ENCODE assay signal across 9 cellular contexts in the genomic region with DNA sequence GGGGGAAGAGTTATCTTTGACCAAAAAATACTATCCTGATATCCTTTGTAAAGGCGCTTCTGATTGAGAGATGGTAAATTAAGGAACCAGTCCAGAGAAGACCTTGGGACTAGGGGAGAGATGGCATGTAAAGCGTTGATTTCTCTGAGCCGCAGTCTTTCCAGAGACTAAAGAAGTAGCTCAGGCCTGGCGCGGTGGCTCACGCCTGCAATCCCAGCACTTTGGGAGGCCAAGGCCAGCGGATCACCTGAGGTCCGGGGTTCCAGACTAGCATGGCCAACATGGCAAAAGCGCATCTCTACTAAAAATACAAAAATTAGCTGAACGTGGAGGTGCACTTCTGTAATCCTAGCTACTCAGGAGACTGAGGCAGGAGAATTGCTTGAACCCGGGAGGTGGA. TPM values are rescaled to one million over a fixed set of nuclear protein-coding genes. Genes with fewer than 3 reads are reported as not detected.
DNase-seq lines count a peak whose midpoint lies in the region; ATAC-seq, FAIRE-seq and TF ChIP-seq lines count a peak whose summit lies in the region.
"Had no signal": no experiment of that assay in that cellular context is flagged by ENCODE, and none has a peak within 500 bp of the region (broad histone marks: within the 10 kb centered on the region; RNA-seq: fewer than 3 reads in every experiment).

No MANE protein-coding gene starts in this region.

- H3K9me3 ChIP-seq in GM12878 (replicated peaks; ENCODE audit: control insufficient read depth, insufficient read depth, low read length) (no peaks in the 10 kb centered on the region), lower lobe of right lung (no peaks in the 10 kb centered on the region), upper lobe of left lung (no peaks in the 10 kb centered on the region)

- peak; percentile 11 for DNase-seq in Right ventricle myocardium inferior (ENCODE audit: missing footprints)
- DNase-seq in left ventricle myocardium superior = no peak
- DNase-seq in GM12878 (ENCODE audit: low read depth, low spot score) = no peak
- DNase-seq in lower lobe of right lung = no peak
- DNase-seq in upper lobe of left lung = no peak
- DNase-seq in RKO (ENCODE audit: low spot score) = no peak
- no peak for DNase-seq in nucleus accumbens (lab: John Stamatoyannopoulos, UW)

- H3K36me3 ChIP-seq in GM12878 (ENCODE audit: control insufficient read depth in 2 of 2, insufficient read depth in 2 of 2, low read length in 1 of 2) (peaks cover 0 to 7% of the 10 kb centered on the region in 2 experiments; a peak in 2 of 4 replicates), lower lobe of right lung (peaks cover 1% of the 10 kb centered on the region), upper lobe of left lung (no peaks in the 10 kb centered on the region)

- H2AFZ ChIP-seq in GM12878 (ENCODE audit: control insufficient read depth, low read depth, low read length) = no peak overlapping the region

- no peak for FAIRE-seq in GM12878 (lab: Jason Lieb, UNC)

- peak overlapping the region; percentile 81; the same call in 1 of the 2 replicates for H3K27ac ChIP-seq in GM12878 (ENCODE audit: control insufficient read depth, insufficient read depth)
- H3K27ac ChIP-seq in lower lobe of right lung = peak overlapping the region; percentile 92
- H3K27ac ChIP-seq in upper lobe of left lung = peak overlapping the region; percentile 87 to 98 (median 94)

- no peak for ATAC-seq in Right ventricle myocardium inferior
- ATAC-seq in left ventricle myocardium superior = no peak
- no peak for ATAC-seq in GM12878
- ATAC-seq in lower lobe of right lung = no peak
- no peak for ATAC-seq in upper lobe of left lung (ENCODE audit: low FRiP score in 2 of 2)
- no peak for ATAC-seq in GM21381 (IDR thresholded peaks at IDR 0.05; ENCODE audit: unreplicated experiment)

- SMC1A ChIA-PET in GM12878 (lab: Charles Lee; ENCODE audit: uncharacterized antibody, unreplicated experiment) = interaction anchor here (1.1 to 1.2 kb wide), 2 partner anchors 15 to 23 kb away, joined by 3 read pairs; no protein-coding TSS in a partner anchor

- H3K4me3 ChIP-seq in GM12878 = peak overlapping the region; percentile 84
- H3K4me3 ChIP-seq in lower lobe of right lung = peak overlapping the region; percentile 99
- H3K4me3 ChIP-seq in upper lobe of left lung = peak overlapping the region; percentile 73 to 98 (median 97)

- 97% methylated on average over 11 of the region's 11 CpGs for WGBS in GM12878 (ENCODE audit: insufficient coverage, insufficient replicate concordance, low lambda C conversion rate, missing lambda C conversion rate)
- WGBS in upper lobe of left lung, 2 donors = 90 to 94% methylated on average over 11 of the region's 11 CpGs

- intact Hi-C loops in Right ventricle myocardium inferior (cut with DNase I) (no loop called here), left ventricle myocardium superior (cut with micrococcal nuclease) (no loop called here), GM12878 (cut with micrococcal nuclease; ENCODE audit: unreplicated experiment) (no loop called here), lower lobe of right lung (cut with DNase I) (no loop called here)

- peaks cover 66% of the 10 kb centered on the region for H3K79me2 ChIP-seq in GM12878 (ENCODE audit: control insufficient read depth, insufficient read depth, low read length)

- H3K9ac ChIP-seq in GM12878 (ENCODE audit: control insufficient read depth, insufficient read depth, low read length) = peak overlapping the region; percentile 77

- POLR2A ChIA-PET in GM12878 (lab: Charles Lee) = interaction anchor here (1.0 to 1.2 kb wide), 2 partner anchors 14 to 33 kb away, joined by 3 read pairs; no protein-coding TSS in a partner anchor

- RAD21 ChIA-PET in GM12878 (lab: Charles Lee; ENCODE audit: unreplicated experiment) = interaction anchor here (1.4 to 1.5 kb wide), 2 partner anchors 35 to 42 kb away, joined by 3 to 5 read pairs; partner anchors contain the start of genes RANBP10 and TSNAXIP1

- TF ChIP-seq RAD21 in GM12878 (IDR thresholded peaks at IDR 0.05; ENCODE audit: insufficient read depth, low read depth, low read length) = no peak

- no peaks in the 10 kb centered on the region for H3K27me3 ChIP-seq in GM12878 (replicated peaks in 1 of 2; ENCODE audit: control insufficient read depth in 2 of 2, insufficient read depth in 2 of 2, low read length in 1 of 2)
- H3K27me3 ChIP-seq in lower lobe of right lung (ENCODE audit: low read depth) = no peaks in the 10 kb centered on the region
- H3K27me3 ChIP-seq in upper lobe of left lung = no peaks in the 10 kb centered on the region

- TF ChIP-seq CTCF in GM12878 (IDR thresholded peaks at IDR 0.05 in 2 of 3, conservative IDR thresholded peaks at IDR 0.05 in 1 of 3; ENCODE audit: control insufficient read depth in 2 of 3, extremely low read depth in 1 of 3, insufficient read depth in 1 of 3, low read depth in 3 of 3, low read length in 3 of 3) (no peak), lower lobe of right lung (IDR thresholded peaks at IDR 0.05) (no peak), upper lobe of left lung (IDR thresholded peaks at IDR 0.05) (no peak)

- in situ Hi-C loops in GM12878 (cut with MboI) = no loop called here

- no peak for TF ChIP-seq POLR2A in GM12878 (IDR thresholded peaks at IDR 0.05; ENCODE audit: low read depth, low read length)
- no peak for TF ChIP-seq POLR2A in upper lobe of left lung (IDR thresholded peaks at IDR 0.05)

- no TSS peak for BruUV-seq in GM12878 (replicated peaks; lab: Mats Ljungman, UMichigan)

- peak overlapping the region; percentile 90 for H3K4me2 ChIP-seq in GM12878 (ENCODE audit: control insufficient read depth, insufficient read depth)

- TF ChIP-seq EP300 in GM12878 (IDR thresholded peaks at IDR 0.05; ENCODE audit: borderline replicate concordance in 1 of 2, control insufficient read depth in 1 of 2, low read depth in 2 of 2, low read length in 2 of 2) (no peak), upper lobe of left lung (IDR thresholded peaks at IDR 0.05) (no peak)

- peaks cover 26% of the 10 kb centered on the region for H3K4me1 ChIP-seq in GM12878 (ENCODE audit: control insufficient read depth, insufficient read depth, low read length)
- peaks cover 48% of the 10 kb centered on the region for H3K4me1 ChIP-seq in lower lobe of right lung
- peaks cover 44 to 59% (median 46%) of the 10 kb centered on the region in 4 donors for H3K4me1 ChIP-seq in upper lobe of left lung

- no peaks in the 10 kb centered on the region for H4K20me1 ChIP-seq in GM12878 (ENCODE audit: control insufficient read depth, insufficient read depth)

- CTCF ChIA-PET in GM12878 (lab: Yijun Ruan, JAX) = interaction anchor here (0.6 to 1.3 kb wide), 3 partner anchors 9 to 36 kb away, joined by 3 to 5 read pairs (median 4); no protein-coding TSS in a partner anchor

RNA-seq across cellular contexts. Expression of gene CENPT, which starts 0.6 kb away (rescaled TPM):
- total RNA-seq in Right ventricle myocardium inferior = 21.3 TPM
- 20.8 TPM for total RNA-seq in left ventricle myocardium superior
- 55.0 and 58.0 TPM in 2 replicates for total RNA-seq in GM12878 (2013; cell fraction: nucleolus; rRNA removed)
- total RNA-seq in GM12878 (2014; rRNA removed) = 26.7 and 29.0 TPM in 2 replicates
- total RNA-seq in GM12878 (2014; rRNA removed; fragmentation: Illumina TruSeq; extraction: Trizol) = 14.9 and 15.1 TPM in 2 replicates
- 31.4 and 36.6 TPM in 2 replicates for total RNA-seq in GM12878 (2021)
- polyA plus RNA-seq in GM12878 (2011; ENCODE audit: low read depth) = 15.2 TPM
- 16.2 and 22.4 TPM in 2 replicates for polyA plus RNA-seq in GM12878 (2011; rRNA removed)
- 29.9 and 40.6 TPM in 2 replicates for polyA plus RNA-seq in GM12878 (2011; cell fraction: cytosol; rRNA removed)
- polyA plus RNA-seq in GM12878 (2011; cell fraction: nucleus; rRNA removed) = 311 and 313 TPM in 2 replicates
- 30.9 and 36.2 TPM in 2 replicates for polyA plus RNA-seq in GM12878 (2012)
- polyA plus RNA-seq in GM12878 (2014; fragmentation: Illumina TruSeq; extraction: Trizol) = 9.4 and 20.1 TPM in 2 replicates
- 1 to 10 TPM; 1.1 to 5.7 TPM for polyA plus RNA-seq in GM12878 (2014; fragmentation: Nextera tagmentation; extraction: Ambion mirVana)
- 44.4 and 51.2 TPM in 2 replicates for polyA plus RNA-seq in GM12878 (2014; rRNA removed)
- polyA plus RNA-seq in GM12878 (2016; fragmentation: Nextera tagmentation; extraction: Ambion mirVana) = 10 to 100 TPM; 41.7 to 45.7 TPM
- polyA minus RNA-seq in GM12878 (2011; rRNA and poly(A)+ RNA removed) = 8.7 and 19.5 TPM in 2 replicates
- polyA minus RNA-seq in GM12878 (2011; cell fraction: cytosol; rRNA and poly(A)+ RNA removed) = 8.7 and 11.4 TPM in 2 replicates
- polyA minus RNA-seq in GM12878 (2011; cell fraction: nucleus; rRNA and poly(A)+ RNA removed) = 29.0 and 39.4 TPM in 2 replicates
- 29.9 TPM for total RNA-seq in lower lobe of right lung
- 100 to 1,000 TPM in 1 of 6 donors, 10 to 100 TPM in 5; 30.6 to 201 (median 50.6) TPM for total RNA-seq in upper lobe of left lung

RNA-seq across cellular contexts. Expression of gene NUTF2, which starts 1.4 kb away (rescaled TPM):
- 86.6 TPM for total RNA-seq in Right ventricle myocardium inferior
- total RNA-seq in left ventricle myocardium superior = 84.4 TPM
- total RNA-seq in GM12878 (2013; cell fraction: nucleolus; rRNA removed) = 39.9 and 49.1 TPM in 2 replicates
- 116 and 120 TPM in 2 replicates for total RNA-seq in GM12878 (2014; rRNA removed)
- 113 and 129 TPM in 2 replicates for total RNA-seq in GM12878 (2014; rRNA removed; fragmentation: Illumina TruSeq; extraction: Trizol)
- total RNA-seq in GM12878 (2021) = 128 and 130 TPM in 2 replicates
- polyA plus RNA-seq in GM12878 (2011; ENCODE audit: low read depth) = 66.0 TPM
- 83.7 and 155 TPM in 2 replicates for polyA plus RNA-seq in GM12878 (2011; rRNA removed)
- polyA plus RNA-seq in GM12878 (2011; cell fraction: cytosol; rRNA removed) = 219 and 321 TPM in 2 replicates
- polyA plus RNA-seq in GM12878 (2011; cell fraction: nucleus; rRNA removed) = 147 and 148 TPM in 2 replicates
- polyA plus RNA-seq in GM12878 (2012) = 129 and 131 TPM in 2 replicates
- polyA plus RNA-seq in GM12878 (2014; fragmentation: Illumina TruSeq; extraction: Trizol) = 152 and 185 TPM in 2 replicates
- polyA plus RNA-seq in GM12878 (2014; fragmentation: Nextera tagmentation; extraction: Ambion mirVana) = 100 to 1,000 TPM; 220 to 245 TPM
- polyA plus RNA-seq in GM12878 (2014; rRNA removed) = 212 and 231 TPM in 2 replicates
- polyA plus RNA-seq in GM12878 (2016; fragmentation: Nextera tagmentation; extraction: Ambion mirVana) = 100 to 1,000 TPM; 323 to 342 TPM
- polyA minus RNA-seq in GM12878 (2011; rRNA and poly(A)+ RNA removed) = 273 and 286 TPM in 2 replicates
- 99.0 and 131 TPM in 2 replicates for polyA minus RNA-seq in GM12878 (2011; cell fraction: cytosol; rRNA and poly(A)+ RNA removed)
- 32.8 and 49.0 TPM in 2 replicates for polyA minus RNA-seq in GM12878 (2011; cell fraction: nucleus; rRNA and poly(A)+ RNA removed)
- total RNA-seq in lower lobe of right lung = 55.8 TPM
- 100 to 1,000 TPM in 2 of 6 donors, 10 to 100 TPM in 4; 50.2 to 203 (median 78.3) TPM for total RNA-seq in upper lobe of left lung

RNA-seq across cellular contexts. Expression of gene THAP11, which starts 6.0 kb away (rescaled TPM):
- total RNA-seq in Right ventricle myocardium inferior (32.3 TPM), left ventricle myocardium superior (32.6 TPM), GM12878 (2014; rRNA removed) (31.9 and 35.8 TPM in 2 replicates), GM12878 (2014; rRNA removed; fragmentation: Illumina TruSeq; extraction: Trizol) (12.7 and 13.6 TPM in 2 replicates), GM12878 (2021) (27.3 and 30.0 TPM in 2 replicates), lower lobe of right lung (26.1 TPM), upper lobe of left lung (10 to 100 TPM; 28.3 to 66.3 (median 34.3) TPM)
- total RNA-seq in GM12878 (2013; cell fraction: nucleolus; rRNA removed) = 7.5 and 9.4 TPM in 2 replicates
- 10.3 TPM for polyA plus RNA-seq in GM12878 (2011; ENCODE audit: low read depth)
- polyA plus RNA-seq in GM12878 (2011; rRNA removed) (21.9 and 30.6 TPM in 2 replicates), GM12878 (2014; fragmentation: Illumina TruSeq; extraction: Trizol) (6.5 and 10.9 TPM in 2 replicates), GM12878 (2014; fragmentation: Nextera tagmentation; extraction: Ambion mirVana) (1 to 10 TPM; 2.5 to 7.7 TPM), GM12878 (2014; rRNA removed) (27.5 TPM in 2 replicates), GM12878 (2016; fragmentation: Nextera tagmentation; extraction: Ambion mirVana) (10 to 100 TPM; 15.3 to 36.7 TPM)
- polyA plus RNA-seq in GM12878 (2011; cell fraction: cytosol; rRNA removed) = 33.7 and 42.8 TPM in 2 replicates
- polyA plus RNA-seq in GM12878 (2011; cell fraction: nucleus; rRNA removed) = 18.9 and 22.1 TPM in 2 replicates
- polyA plus RNA-seq in GM12878 (2012) = 14.7 and 15.7 TPM in 2 replicates
- polyA minus RNA-seq in GM12878 (2011; rRNA and poly(A)+ RNA removed) = 20.9 and 25.8 TPM in 2 replicates
- polyA minus RNA-seq in GM12878 (2011; cell fraction: cytosol; rRNA and poly(A)+ RNA removed) = 9.9 and 13.7 TPM in 2 replicates
- polyA minus RNA-seq in GM12878 (2011; cell fraction: nucleus; rRNA and poly(A)+ RNA removed) = 7.6 and 9.6 TPM in 2 replicates

RNA-seq across cellular contexts. Expression of gene EDC4, which starts 24.7 kb away (rescaled TPM):
- total RNA-seq in Right ventricle myocardium inferior = 35.4 TPM
- 31.8 TPM for total RNA-seq in left ventricle myocardium superior
- 75.8 and 77.6 TPM in 2 replicates for total RNA-seq in GM12878 (2013; cell fraction: nucleolus; rRNA removed)
- 50.3 and 53.7 TPM in 2 replicates for total RNA-seq in GM12878 (2014; rRNA removed)
- 38.1 and 42.1 TPM in 2 replicates for total RNA-seq in GM12878 (2014; rRNA removed; fragmentation: Illumina TruSeq; extraction: Trizol)
- 71.7 and 78.5 TPM in 2 replicates for total RNA-seq in GM12878 (2021)
- polyA plus RNA-seq in GM12878 (2011; ENCODE audit: low read depth) = 26.0 TPM
- 18.7 and 37.8 TPM in 2 replicates for polyA plus RNA-seq in GM12878 (2011; rRNA removed)
- polyA plus RNA-seq in GM12878 (2011; cell fraction: cytosol; rRNA removed) = 47.8 and 57.6 TPM in 2 replicates
- 232 and 265 TPM in 2 replicates for polyA plus RNA-seq in GM12878 (2011; cell fraction: nucleus; rRNA removed)
- polyA plus RNA-seq in GM12878 (2012) = 44.4 and 51.4 TPM in 2 replicates
- polyA plus RNA-seq in GM12878 (2014; fragmentation: Illumina TruSeq; extraction: Trizol) = 24.1 and 53.0 TPM in 2 replicates
- 1 to 10 TPM; 1.2 to 2.2 TPM for polyA plus RNA-seq in GM12878 (2014; fragmentation: Nextera tagmentation; extraction: Ambion mirVana)
- 56.1 and 63.2 TPM in 2 replicates for polyA plus RNA-seq in GM12878 (2014; rRNA removed)
- polyA plus RNA-seq in GM12878 (2016; fragmentation: Nextera tagmentation; extraction: Ambion mirVana) = 10 to 100 TPM; 82.2 to 86.0 TPM
- 70.8 and 109 TPM in 2 replicates for polyA minus RNA-seq in GM12878 (2011; rRNA and poly(A)+ RNA removed)
- 38.8 and 51.8 TPM in 2 replicates for polyA minus RNA-seq in GM12878 (2011; cell fraction: cytosol; rRNA and poly(A)+ RNA removed)
- 39.8 and 66.8 TPM in 2 replicates for polyA minus RNA-seq in GM12878 (2011; cell fraction: nucleus; rRNA and poly(A)+ RNA removed)
- total RNA-seq in lower lobe of right lung = 51.2 TPM
- 100 to 1,000 TPM in 1 of 6 donors, 10 to 100 TPM in 5; 41.6 to 101 (median 65.0) TPM for total RNA-seq in upper lobe of left lung

RNA-seq across cellular contexts. Expression of gene NRN1L, which starts 36.6 kb away (rescaled TPM):
- total RNA-seq in Right ventricle myocardium inferior = 0.54 TPM
- not detected for total RNA-seq in left ventricle myocardium superior
- total RNA-seq in GM12878 (2013; cell fraction: nucleolus; rRNA removed) = not detected in 2 replicates
- total RNA-seq in GM12878 (2014; rRNA removed) = 0.40 TPM in 1 of 2 replicates, not detected in the other
- not detected in 2 replicates for total RNA-seq in GM12878 (2014; rRNA removed; fragmentation: Illumina TruSeq; extraction: Trizol)
- 0.92 TPM in 1 of 2 replicates, not detected in the other for total RNA-seq in GM12878 (2021)
- polyA plus RNA-seq in GM12878 (2011; ENCODE audit: low read depth) = not detected
- 0.20 TPM in 1 of 2 replicates, not detected in the other for polyA plus RNA-seq in GM12878 (2011; rRNA removed)
- 0.31 and 0.60 TPM in 2 replicates for polyA plus RNA-seq in GM12878 (2011; cell fraction: cytosol; rRNA removed)
- 4.7 and 5.7 TPM in 2 replicates for polyA plus RNA-seq in GM12878 (2011; cell fraction: nucleus; rRNA removed)
- 0.81 and 2.4 TPM in 2 replicates for polyA plus RNA-seq in GM12878 (2012)
- polyA plus RNA-seq in GM12878 (2014; fragmentation: Illumina TruSeq; extraction: Trizol) = 0.28 TPM in 1 of 2 replicates, not detected in the other
- under 1 TPM in 1 of 2 experiments, not detected in 1; 0.11 TPM for polyA plus RNA-seq in GM12878 (2014; fragmentation: Nextera tagmentation; extraction: Ambion mirVana)
- 0.60 and 0.99 TPM in 2 replicates for polyA plus RNA-seq in GM12878 (2014; rRNA removed)
- under 1 TPM in 1 of 2 experiments, not detected in 1; 0.21 TPM for polyA plus RNA-seq in GM12878 (2016; fragmentation: Nextera tagmentation; extraction: Ambion mirVana)
- polyA minus RNA-seq in GM12878 (2011; rRNA and poly(A)+ RNA removed) = 0.36 TPM in 1 of 2 replicates, not detected in the other
- not detected in 2 replicates for polyA minus RNA-seq in GM12878 (2011; cell fraction: cytosol; rRNA and poly(A)+ RNA removed)
- 0.48 TPM in 1 of 2 replicates, not detected in the other for polyA minus RNA-seq in GM12878 (2011; cell fraction: nucleus; rRNA and poly(A)+ RNA removed)
- total RNA-seq in lower lobe of right lung = 1.7 TPM
- total RNA-seq in upper lobe of left lung = 1 to 10 TPM in 5 of 6 donors, not detected in 1; 1.6 to 4.2 (median 2.3) TPM
- total RNA-seq: SK-MEL-5 had no signal
